8 cellular contexts compared by ENCODE assay signal in the genomic region with DNA sequence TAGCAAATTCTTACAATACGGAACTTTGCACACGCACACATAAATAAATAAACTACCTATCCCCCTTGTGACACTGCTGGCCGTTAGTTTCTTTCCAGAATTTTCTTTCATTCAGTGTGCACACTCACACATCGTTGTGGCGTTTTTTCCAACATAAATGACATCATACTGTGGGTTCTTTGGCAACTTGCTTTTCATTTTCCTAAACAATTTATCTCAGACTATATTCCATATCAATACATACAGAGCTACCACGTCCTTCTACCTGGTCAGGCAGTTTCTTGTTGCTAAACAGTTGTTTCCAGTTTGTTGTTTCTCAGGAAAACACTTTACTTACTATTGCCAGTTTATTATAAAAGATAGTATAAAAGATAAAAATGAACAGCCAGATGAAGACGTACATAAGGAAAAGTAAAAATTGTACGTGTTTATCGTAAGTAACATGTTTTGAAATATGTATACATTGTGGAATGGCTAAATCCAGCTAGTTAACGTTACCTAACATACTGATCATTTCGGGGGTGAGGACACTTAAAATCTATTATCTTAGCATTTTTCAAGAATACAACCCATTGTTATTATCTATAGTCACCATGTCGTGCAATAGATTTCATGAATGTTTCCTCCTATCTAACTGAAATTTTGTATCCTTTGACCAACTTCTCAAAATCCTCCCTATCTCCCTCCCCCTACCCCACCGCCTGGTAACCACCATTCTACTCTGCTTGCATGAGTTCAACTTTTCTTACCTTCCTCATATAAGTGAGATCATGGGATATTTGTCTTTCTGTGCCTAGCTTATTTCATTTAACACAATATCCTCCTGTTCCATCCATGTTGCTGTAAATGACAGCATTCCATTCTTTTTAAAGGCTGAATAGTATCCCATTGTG. TPM values are rescaled to one million over a fixed set of nuclear protein-coding genes. Genes with fewer than 3 reads are reported as not detected.
DNase-seq lines count a peak whose midpoint lies in the region; ATAC-seq and TF ChIP-seq lines count a peak whose summit lies in the region.

No MANE protein-coding gene starts in this region.

- H3K4me3 ChIP-seq in heart left ventricle (peak overlapping the region in 11 of 12 donors; percentile 63 to 92 (median 75)), astrocyte of the cerebellum (ENCODE audit: low read depth, low read length) (peak overlapping the region; percentile 61), lower lobe of right lung (peak overlapping the region; percentile 85), upper lobe of right lung (peak overlapping the region; percentile 94)

- H3K27me3 ChIP-seq in heart left ventricle (no peaks in the 10 kb centered on the region), lower lobe of right lung (ENCODE audit: low read depth) (no peaks in the 10 kb centered on the region), upper lobe of right lung (no peaks in the 10 kb centered on the region)

- H3K27ac ChIP-seq in heart left ventricle (peak overlapping the region; percentile 75 to 98 (median 92)), lower lobe of right lung (peak overlapping the region; percentile 96), upper lobe of right lung (peak overlapping the region; percentile 85)

- peaks cover 0 to 36% (median 20%) of the 10 kb centered on the region in 12 donors for H3K4me1 ChIP-seq in heart left ventricle
- peaks cover 20% of the 10 kb centered on the region for H3K4me1 ChIP-seq in lower lobe of right lung
- H3K4me1 ChIP-seq in upper lobe of right lung: peaks cover 28% of the 10 kb centered on the region

- in situ Hi-C loops in astrocyte of the cerebellum (cut with HindIII; ENCODE audit: low sequenced_read_pairs): no loop called here

- TF ChIP-seq CTCF in heart left ventricle (IDR thresholded peaks at IDR 0.05) (no peak), astrocyte of the cerebellum (IDR thresholded peaks at IDR 0.05; ENCODE audit: low read depth, low read length, missing control alignments) (no peak), lower lobe of right lung (IDR thresholded peaks at IDR 0.05) (no peak), upper lobe of right lung (IDR thresholded peaks at IDR 0.05) (no peak)

- no peak for TF ChIP-seq POLR2A in heart left ventricle (IDR thresholded peaks at IDR 0.05)

- WGBS in heart left ventricle, 4 donors: 61 to 66% (median 62%) methylated on average over 13 of the region's 13 CpGs

- DNase-seq in heart left ventricle (no peak), left ventricle myocardium superior (no peak), astrocyte of the cerebellum (ENCODE audit: low read depth) (no peak), lower lobe of right lung (no peak), upper lobe of right lung (no peak), NCI-H2081 treated with DMSO at 0.1 percent for 48 hours (lab: John Stamatoyannopoulos, UW) (no peak), SIG-M5 treated with dmso at 0.1 percent for 504 hours (lab: John Stamatoyannopoulos, UW; ENCODE audit: unreplicated experiment) (no peak)

- ATAC-seq in heart left ventricle: no peak
- no peak for ATAC-seq in left ventricle myocardium superior
- no peak for ATAC-seq in lower lobe of right lung
- ATAC-seq in upper lobe of right lung: no peak
- ATAC-seq in HG02759 (IDR thresholded peaks at IDR 0.05; ENCODE audit: unreplicated experiment): no peak

- H3K36me3 ChIP-seq in heart left ventricle: peaks cover 0 to 17% (median 11%) of the 10 kb centered on the region in 9 donors
- H3K36me3 ChIP-seq in lower lobe of right lung: peaks cover 17% of the 10 kb centered on the region
- peaks cover 13% of the 10 kb centered on the region for H3K36me3 ChIP-seq in upper lobe of right lung

- intact Hi-C loops in heart left ventricle (cut with DNase I) (no loop called here), left ventricle myocardium superior (cut with micrococcal nuclease) (no loop called here), lower lobe of right lung (cut with DNase I) (no loop called here), upper lobe of right lung (cut with DNase I) (no loop called here)

- H3K9me3 ChIP-seq in heart left ventricle: peaks cover 0 to 3% (median 0%) of the 10 kb centered on the region in 12 donors
- no peaks in the 10 kb centered on the region for H3K9me3 ChIP-seq in lower lobe of right lung
- no peaks in the 10 kb centered on the region for H3K9me3 ChIP-seq in upper lobe of right lung

RNA-seq across cellular contexts. Expression of a gene that starts 1.2 kb away (rescaled TPM):
- total RNA-seq in heart left ventricle (10 to 100 TPM in 1 of 9 donors, 1 to 10 TPM in 8; 5.1 to 10.8 (median 7.9) TPM), left ventricle myocardium superior (6.1 TPM), lower lobe of right lung (11.9 TPM), upper lobe of right lung (13.3 TPM)
- polyA plus RNA-seq in heart left ventricle: 1 to 10 TPM; 5.0 to 9.9 TPM

RNA-seq across cellular contexts. Expression of a gene that starts 19.0 kb away (rescaled TPM):
- total RNA-seq in heart left ventricle (1 to 10 TPM; 2.1 to 6.3 (median 3.1) TPM), left ventricle myocardium superior (1.9 TPM), lower lobe of right lung (11.5 TPM), upper lobe of right lung (17.7 TPM)
- polyA plus RNA-seq in heart left ventricle: 1 to 10 TPM; 1.4 to 2.4 TPM

RNA-seq across cellular contexts. Expression of a gene that starts 39.2 kb away (rescaled TPM):
- total RNA-seq in heart left ventricle: 1 to 10 TPM in 2 of 9 donors, under 1 TPM in 7; 0.13 to 2.6 (median 0.60) TPM
- polyA plus RNA-seq in heart left ventricle: under 1 TPM; 0.38 to 0.54 TPM
- 0.12 TPM for total RNA-seq in left ventricle myocardium superior
- 2.0 TPM for total RNA-seq in lower lobe of right lung
- total RNA-seq in upper lobe of right lung: 1.6 TPM
